In the genomic region with DNA sequence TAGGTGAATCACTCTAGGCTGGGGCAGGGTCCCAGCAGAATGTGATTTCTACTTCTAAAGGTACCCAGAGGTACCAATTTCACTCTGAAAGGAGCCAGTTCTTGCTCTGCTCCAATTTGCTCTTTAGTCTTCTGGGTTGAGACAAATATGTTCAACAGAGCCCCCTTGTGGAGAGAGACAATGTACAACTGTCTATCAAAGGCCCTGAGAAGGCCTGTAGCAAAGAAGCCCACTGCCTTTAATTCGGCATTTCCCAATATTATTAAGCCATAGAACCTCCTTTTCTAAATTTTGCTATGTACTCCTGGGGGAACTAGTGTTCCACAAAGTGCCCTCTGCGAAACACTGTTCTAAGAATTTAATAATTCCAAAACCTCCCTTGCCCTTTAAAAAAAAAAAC, we compare ENCODE assay signal across 9 cellular contexts.
DNase-seq lines count a peak whose midpoint lies in the region; ATAC-seq, FAIRE-seq and TF ChIP-seq lines count a peak whose summit lies in the region.
"Had no signal": no experiment of that assay in that cellular context is flagged by ENCODE, and none has a peak within 500 bp of the region (broad histone marks: within the 10 kb centered on the region; RNA-seq: fewer than 3 reads in every experiment).

No MANE protein-coding gene starts in this region.

- H3K4me3 ChIP-seq in K562: no peak overlapping the region

- peak; percentile 8 for DNase-seq in DMS153 (lab: John Stamatoyannopoulos, UW)
- no peak for DNase-seq in DMS153 treated with DMSO at 0.1 percent for 48 hours (lab: John Stamatoyannopoulos, UW; ENCODE audit: unreplicated experiment)
- DNase-seq in M059J (ENCODE audit: low read depth): peak; percentile 42
- DNase-seq in K562 (ENCODE audit: extremely low read depth in 1 of 4, low spot score in 3 of 4): peak; percentile 24 to 56 (median 44)
- no peak for DNase-seq in osteocyte (ENCODE audit: extremely low spot score, unreplicated experiment)
- no peak for DNase-seq in stimulated activated CD4-positive, alpha-beta T cell treated with anti-CD3 and anti-CD28 coated beads, Interleukin-4, amount 100 ng/mL, for 1 hour
- DNase-seq in epidermal melanocyte (ENCODE audit: insufficient read length, low spot score): no peak

- CTCF ChIA-PET in K562 (lab: Yijun Ruan, JAX; ENCODE audit: low intra/inter-chr PET ratio): no interaction called here

- FAIRE-seq in K562 (lab: Jason Lieb, UNC): no peak
- FAIRE-seq: A204.1 had no signal

- no peaks in the 10 kb centered on the region for H3K9me3 ChIP-seq in K562 (replicated peaks; ENCODE audit: control insufficient read depth, insufficient read depth, low read depth, low read length)

- intact Hi-C loops in K562 (cut with micrococcal nuclease): loop anchor here (5.0 to 10.0 kb wide), 2 partner anchors 502 to 559 kb away; no protein-coding TSS in a partner anchor

- H3K27me3 Mint-ChIP-seq in osteocyte (ENCODE audit: unreplicated experiment): peaks cover 2% of the 10 kb centered on the region

- H3K4me1 Mint-ChIP-seq in osteocyte (ENCODE audit: unreplicated experiment): peaks cover 5% of the 10 kb centered on the region

- no peaks in the 10 kb centered on the region for H3K36me3 Mint-ChIP-seq in osteocyte (ENCODE audit: unreplicated experiment)

- H3K36me3 ChIP-seq in K562 (ENCODE audit: control insufficient read depth, insufficient read depth, low read length): no peaks in the 10 kb centered on the region

- TF ChIP-seq EP300 in K562 (IDR thresholded peaks at IDR 0.05; ENCODE audit: low read length): no peak

- no peak for TF ChIP-seq RAD21 in K562 (CRISPR knock-in tag; conservative IDR thresholded peaks at IDR 0.05 in 1 of 2, IDR thresholded peaks at IDR 0.05 in 1 of 2)

- no peaks in the 10 kb centered on the region for H4K20me1 ChIP-seq in K562 (replicated peaks; ENCODE audit: control insufficient read depth, insufficient read depth, low read length)

- 3% methylated on average over 2 of the region's 2 CpGs for WGBS in K562 (ENCODE audit: insufficient coverage, low coverage, missing lambda C conversion rate)

- POLR2A ChIA-PET in K562 (lab: Yijun Ruan, JAX): no interaction called here

- no peaks in the 10 kb centered on the region for H3K4me1 ChIP-seq in K562 (replicated peaks in 1 of 2; ENCODE audit: control insufficient read depth in 2 of 2, insufficient read depth in 2 of 2, low read length in 2 of 2)

- TF ChIP-seq CTCF in K562 (IDR thresholded peaks at IDR 0.05 in 2 of 3, conservative IDR thresholded peaks at IDR 0.05 in 1 of 3; ENCODE audit: insufficient read depth in 2 of 3, low read depth in 1 of 3, low read length in 3 of 3) (peak in 2 of 3 experiments; percentile 26 to 47; a peak in 2 of 6 replicates), osteocyte (IDR thresholded peaks at IDR 0.05) (peak; percentile 36)

- no peak overlapping the region for H3K4me2 ChIP-seq in K562 (ENCODE audit: insufficient read depth, low read length)

- no TSS peak for BruUV-seq in K562 (replicated peaks; lab: Mats Ljungman, UMichigan)

- no peak overlapping the region for H3K4me3 Mint-ChIP-seq in osteocyte (ENCODE audit: unreplicated experiment)

- H3K9ac ChIP-seq in K562 (ENCODE audit: insufficient read depth in 1 of 2, low read depth in 2 of 2, low read length in 2 of 2): no peak overlapping the region

- H3K9me3 Mint-ChIP-seq in osteocyte (ENCODE audit: unreplicated experiment): no peaks in the 10 kb centered on the region

- no peaks in the 10 kb centered on the region for H3K27me3 ChIP-seq in K562 (ENCODE audit: control insufficient read depth in 2 of 2, insufficient read depth in 2 of 2, low read length in 2 of 2)

- TF ChIP-seq POLR2A in K562 (conservative IDR thresholded peaks at IDR 0.05): no peak

- H3K27ac Mint-ChIP-seq in osteocyte (ENCODE audit: unreplicated experiment): no peak overlapping the region

- no peak overlapping the region for H2AFZ ChIP-seq in K562 (ENCODE audit: low read depth, low read length)

- in situ Hi-C loops in K562 (cut with MboI): no loop called here

- ATAC-seq in K562: peak; percentile 73; the same call in 2 of the 3 replicates
- no peak for ATAC-seq in HG03354 (IDR thresholded peaks at IDR 0.05; ENCODE audit: poor library complexity, severe bottlenecking, unreplicated experiment)

- H3K27ac ChIP-seq in K562 (ENCODE audit: extremely low read depth, low read depth, low read length): no peak overlapping the region

- no peaks in the 10 kb centered on the region for H3K79me2 ChIP-seq in K562 (ENCODE audit: control insufficient read depth, insufficient read depth, low read length)

- H3K9me1 ChIP-seq in K562 (ENCODE audit: control insufficient read depth, insufficient read depth, low read length): no peaks in the 10 kb centered on the region

TF ChIP-seq in K562, 482 proteins besides CTCF, POLR2A, EP300 and RAD21:
- TF ChIP-seq RFX7 (CRISPR knock-in tag; IDR thresholded peaks at IDR 0.05): no peak
- 0 out of 2 replicates have a peak, but pooled peaks have one; percentile 20 for TF ChIP-seq SMC3 (conservative IDR thresholded peaks at IDR 0.05; ENCODE audit: insufficient read depth, low read depth, low read length)
- TF ChIP-seq CTBP1 (IDR thresholded peaks at IDR 0.05; ENCODE audit: borderline replicate concordance): no peak
- TF ChIP-seq RBM25 (IDR thresholded peaks at IDR 0.05; ENCODE audit: low read depth, low read length, severe bottlenecking): peak; percentile 67
- TF ChIP-seq ZNF239 (CRISPR knock-in tag; IDR thresholded peaks at IDR 0.05): peak; percentile 100

Comparison
In these comparisons a context has a peak if more than half of its experiments do, and no peak if none do; other contexts are left out.
1. DNase-seq: peak in DMS153 (single experiment), M059J (single experiment) and K562 (4 of 4); none in DMS153 treated with DMSO at 0.1 percent for 48 hours (single experiment), osteocyte (single experiment), stimulated activated CD4-positive, alpha-beta T cell treated with anti-CD3 and anti-CD28 coated beads, Interleukin-4, amount 100 ng/mL, for 1 hour (single experiment) and epidermal melanocyte (single experiment).